Comparison of ENCODE assay signal across 13 cellular contexts in genomic region chr6:91482498-91482897, GRCh38.
DNase-seq lines count a peak whose midpoint lies in the region; ATAC-seq, FAIRE-seq and TF ChIP-seq lines count a peak whose summit lies in the region.
"Had no signal": no experiment of that assay in that cellular context is flagged by ENCODE, and none has a peak within 500 bp of the region (broad histone marks: within the 10 kb centered on the region; RNA-seq: fewer than 3 reads in every experiment).

No MANE protein-coding gene starts in this region.

- no peak overlapping the region for H2AFZ ChIP-seq in astrocyte (ENCODE audit: low read depth, low read length)

- no peaks in the 10 kb centered on the region for H3K4me1 ChIP-seq in astrocyte (ENCODE audit: insufficient read depth, low read length)

- no peak overlapping the region for H3K27ac Mint-ChIP-seq in astrocyte (ENCODE audit: unreplicated experiment)
- H3K27ac Mint-ChIP-seq in natural killer cell: no peak overlapping the region
- H3K27ac Mint-ChIP-seq: activated B cell treated with CpG ODN at 0.5 μM for 24 hours, type B pancreatic cell had no signal

- H3K4me3 Mint-ChIP-seq in astrocyte (ENCODE audit: unreplicated experiment): no peak overlapping the region
- H3K4me3 Mint-ChIP-seq in natural killer cell: no peak overlapping the region
- H3K4me3 Mint-ChIP-seq: activated B cell treated with CpG ODN at 0.5 μM for 24 hours, type B pancreatic cell had no signal

- no peaks in the 10 kb centered on the region for H3K27me3 ChIP-seq in astrocyte (ENCODE audit: insufficient read depth, low read length)

- no peaks in the 10 kb centered on the region for H3K4me1 Mint-ChIP-seq in astrocyte (ENCODE audit: low read depth, unreplicated experiment)
- no peaks in the 10 kb centered on the region for H3K4me1 Mint-ChIP-seq in natural killer cell
- H3K4me1 Mint-ChIP-seq: activated B cell treated with CpG ODN at 0.5 μM for 24 hours had no signal

- FAIRE-seq in astrocyte (lab: Jason Lieb, UNC) (no peak), frontal cortex (lab: Jason Lieb, UNC) (no peak)

- H3K27me3 Mint-ChIP-seq in astrocyte (ENCODE audit: low read depth, unreplicated experiment) (no peaks in the 10 kb centered on the region), natural killer cell (ENCODE audit: low read depth in 2 of 2) (no peaks in the 10 kb centered on the region)
- H3K27me3 Mint-ChIP-seq: activated B cell treated with CpG ODN at 0.5 μM for 24 hours, type B pancreatic cell had no signal

- H3K9ac ChIP-seq in astrocyte (ENCODE audit: low read length): no peak overlapping the region

- intact Hi-C loops in natural killer cell (cut with micrococcal nuclease): no loop called here

- H3K36me3 ChIP-seq in astrocyte (ENCODE audit: insufficient read depth, low read length): no peaks in the 10 kb centered on the region

- no peaks in the 10 kb centered on the region for H3K9me3 ChIP-seq in astrocyte (ENCODE audit: insufficient read depth, low read depth, low read length)

- no peak overlapping the region for H3K4me2 ChIP-seq in astrocyte (ENCODE audit: low read length)

- TF ChIP-seq CTCF in astrocyte (IDR thresholded peaks at IDR 0.05; ENCODE audit: insufficient read depth, low read depth, low read length): no peak
- no peak for TF ChIP-seq CTCF in natural killer cell (IDR thresholded peaks at IDR 0.05)

- H4K20me1 ChIP-seq in astrocyte (ENCODE audit: insufficient read depth, low read length): no peaks in the 10 kb centered on the region

- peak; percentile 68 for ATAC-seq in GM18517 (IDR thresholded peaks at IDR 0.05; ENCODE audit: unreplicated experiment)
- peak; percentile 65 for ATAC-seq in GM21515 (IDR thresholded peaks at IDR 0.05; ENCODE audit: unreplicated experiment)
- peak; percentile 53 for ATAC-seq in HG03139 (IDR thresholded peaks at IDR 0.05; ENCODE audit: unreplicated experiment)
- ATAC-seq in natural killer cell: no peak

- H3K36me3 Mint-ChIP-seq in astrocyte (ENCODE audit: low read depth, unreplicated experiment): no peaks in the 10 kb centered on the region
- no peaks in the 10 kb centered on the region for H3K36me3 Mint-ChIP-seq in natural killer cell
- H3K36me3 Mint-ChIP-seq: type B pancreatic cell had no signal

- no peaks in the 10 kb centered on the region for H3K79me2 ChIP-seq in astrocyte (ENCODE audit: insufficient read depth, low read length)

- no peak overlapping the region for H3K4me3 ChIP-seq in astrocyte (ENCODE audit: insufficient read depth, low read depth, low read length)

- DNase-seq in astrocyte (ENCODE audit: low read depth) (peak; percentile 28), COLO668 (lab: John Stamatoyannopoulos, UW; ENCODE audit: unreplicated experiment) (no peak), frontal cortex (ENCODE audit: low spot score in 2 of 2) (no peak), natural killer cell (no peak)
- no peak for DNase-seq in activated naive CD4-positive, alpha-beta T cell treated with Interleukin-2 at 50 U/mL for 16 hours
- DNase-seq: activated B cell treated with CpG ODN at 0.5 μM for 24 hours; anterior cingulate cortex; NCI-H748 treated with DMSO at 0.1 percent for 48 hours; stimulated activated CD4-positive, alpha-beta T cell treated with anti-CD3 and anti-CD28 coated beads, Interleukin-15, amount 100 ng/mL, for 24 hours had no signal

- no peak overlapping the region for H3K27ac ChIP-seq in astrocyte (ENCODE audit: low read depth, low read length)

- H3K9me3 Mint-ChIP-seq in astrocyte (ENCODE audit: unreplicated experiment) (no peaks in the 10 kb centered on the region), natural killer cell (peaks cover 0 to 8% of the 10 kb centered on the region in 2 donors)
- H3K9me3 Mint-ChIP-seq: activated B cell treated with CpG ODN at 0.5 μM for 24 hours, type B pancreatic cell had no signal

Comparison
In these comparisons a context has a peak if more than half of its experiments do, and no peak if none do; other contexts are left out.
1. ATAC-seq: peak in GM18517 (single experiment), GM21515 (single experiment) and HG03139 (single experiment); none in natural killer cell (0 of 3).